Comparison of ENCODE assay signal across 7 cellular contexts in genomic region chr6:31070711-31071197, GRCh38. TPM values are rescaled to one million over a fixed set of nuclear protein-coding genes. Genes with fewer than 3 reads are reported as not detected.
DNase-seq lines count a peak whose midpoint lies in the region; ATAC-seq and TF ChIP-seq lines count a peak whose summit lies in the region.

No MANE protein-coding gene starts in this region.

- TF ChIP-seq CTCF in GM12864 (IDR thresholded peaks at IDR 0.05; ENCODE audit: low read depth, low read length, missing control alignments) (peak; percentile 46), lung (IDR thresholded peaks at IDR 0.05; ENCODE audit: control extremely low read depth, extremely low read depth) (no peak), Peyer's patch (IDR thresholded peaks at IDR 0.05) (peak in 3 of 6 experiments; percentile 40 to 55 (median 47))

- TF ChIP-seq POLR2A in Peyer's patch (IDR thresholded peaks at IDR 0.05): no peak

- DNase-seq in GM12864 (ENCODE audit: low read depth) (no peak), NCI-H1092 treated with DMSO at 0.1 percent for 48 hours (lab: John Stamatoyannopoulos, UW) (peak; percentile 1), caudate nucleus (lab: John Stamatoyannopoulos, UW) (peak in 54 of 61 donors; percentile 5 to 91 (median 56)), lung (ENCODE audit: low spot score) (no peak), Peyer's patch (no peak), posterior vena cava (ENCODE audit: low spot score) (no peak)

- ATAC-seq in lung (ENCODE audit: insufficient read depth, low FRiP score) (peak; percentile 76), GM18511 (IDR thresholded peaks at IDR 0.05; ENCODE audit: unreplicated experiment) (no peak)

- intact Hi-C loops in posterior vena cava (cut with DNase I): loop anchor here (5.0 to 10.0 kb wide), 2 partner anchors 158 to 236 kb away; partner anchors contain the start of gene VARS2 (in 1 of the 2)

- H3K4me1 ChIP-seq in lung (ENCODE audit: control insufficient read depth in 2 of 2, insufficient read depth in 2 of 2, low read length in 2 of 2) (peaks cover 0 to 4% of the 10 kb centered on the region in 2 donors), Peyer's patch (no peaks in the 10 kb centered on the region)

- H3K27ac ChIP-seq in caudate nucleus (ENCODE audit: low read depth, low read length) (peak overlapping the region; percentile 1), lung (ENCODE audit: low read depth in 1 of 2, low read length in 1 of 2) (no peak overlapping the region), Peyer's patch (no peak overlapping the region)

- H3K27me3 ChIP-seq in lung (ENCODE audit: control insufficient read depth, insufficient read depth) (no peaks in the 10 kb centered on the region), Peyer's patch (no peaks in the 10 kb centered on the region)

- WGBS in lung, 2 donors: 52 to 77% methylated on average over 6 of the region's 6 CpGs

- H3K9me3 ChIP-seq in lung (ENCODE audit: control insufficient read depth in 2 of 2, insufficient read depth in 1 of 2, low read length in 1 of 2): no peaks in the 10 kb centered on the region
- no peaks in the 10 kb centered on the region for H3K9me3 ChIP-seq in Peyer's patch

- H3K36me3 ChIP-seq in lung (ENCODE audit: control insufficient read depth in 2 of 2, insufficient read depth in 2 of 2, low read length in 2 of 2) (no peaks in the 10 kb centered on the region), Peyer's patch (no peaks in the 10 kb centered on the region)

- no peak overlapping the region for H3K4me3 ChIP-seq in GM12864 (ENCODE audit: low read depth, low read length)
- no peak overlapping the region for H3K4me3 ChIP-seq in lung
- no peak overlapping the region for H3K4me3 ChIP-seq in Peyer's patch

RNA-seq across cellular contexts. Expression of gene C6orf15, which starts 41.6 kb away (rescaled TPM):
- total RNA-seq in lung: not detected
- polyA plus RNA-seq in lung: not detected
- not detected for total RNA-seq in Peyer's patch
- total RNA-seq in posterior vena cava: not detected

RNA-seq across cellular contexts. Expression of gene PSORS1C1, which starts 43.8 kb away (rescaled TPM):
- total RNA-seq in lung: 1 to 10 TPM; 1.1 to 2.6 TPM
- polyA plus RNA-seq in lung: 10 to 100 TPM in 1 of 2 donors, 1 to 10 TPM in 1; 2.3 to 10.8 TPM
- total RNA-seq in Peyer's patch: 10 to 100 TPM in 2 of 4 donors, 1 to 10 TPM in 1, not detected in 1; 6.5 to 26.5 (median 22.0) TPM
- total RNA-seq in posterior vena cava: 1 to 10 TPM; 1.9 to 2.1 TPM

RNA-seq across cellular contexts. Expression of gene CDSN, which starts 49.5 kb away (rescaled TPM):
- total RNA-seq in lung (under 1 TPM in 1 of 2 donors, not detected in 1; 0.06 TPM), Peyer's patch (under 1 TPM in 1 of 4 donors, not detected in 3; 0.54 TPM), posterior vena cava (not detected)
- under 1 TPM; 0.05 to 0.10 TPM for polyA plus RNA-seq in lung

Comparison
In these comparisons a context has a peak if more than half of its experiments do, and no peak if none do; other contexts are left out.
1. DNase-seq: peak in NCI-H1092 treated with DMSO at 0.1 percent for 48 hours (single experiment) and caudate nucleus (54 of 61); none in GM12864 (single experiment), lung (single experiment), Peyer's patch (0 of 3) and posterior vena cava (single experiment).